In the genomic region with DNA sequence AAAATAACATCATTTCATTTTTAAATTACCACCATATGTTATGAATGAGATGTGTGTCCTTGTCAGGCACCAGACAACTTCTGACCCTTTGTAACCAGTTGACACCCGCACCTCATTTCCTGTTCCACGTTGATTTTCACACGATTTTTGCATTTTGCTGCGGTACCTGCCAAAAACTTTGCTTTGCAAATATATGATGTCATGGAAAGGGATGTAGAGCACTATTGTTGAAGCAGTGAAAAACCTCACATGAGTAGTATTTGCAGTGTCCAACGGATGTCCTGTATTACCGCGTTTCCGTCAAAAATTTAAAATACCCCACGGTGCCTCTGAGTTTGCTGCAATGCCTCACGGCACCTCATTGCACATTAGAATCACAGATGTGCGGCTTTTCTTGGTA, we compare ENCODE assay signal across 13 cellular contexts.
A peak's percentile ranks its signal among the peaks of the same experiment; 100 is the strongest.
DNase-seq lines count a peak whose midpoint lies in the region; ATAC-seq and TF ChIP-seq lines count a peak whose summit lies in the region.
"Had no signal": no experiment of that assay in that cellular context is flagged by ENCODE, and none has a peak within 500 bp of the region (broad histone marks: within the 10 kb centered on the region; RNA-seq: fewer than 3 reads in every experiment).

No MANE protein-coding gene starts in this region.

- no peaks in the 10 kb centered on the region for H3K9me3 Mint-ChIP-seq in activated naive CD4-positive, alpha-beta T cell treated with anti-CD3 and anti-CD28 coated beads for 36 hours

- intact Hi-C loops in activated naive CD4-positive, alpha-beta T cell treated with anti-CD3 and anti-CD28 coated beads for 36 hours (cut with micrococcal nuclease), result no loop called here

- H3K27ac ChIP-seq in gastroesophageal sphincter, result no peak overlapping the region
- H3K27ac ChIP-seq: right lobe of liver had no signal

- CTCF ChIA-PET in activated naive CD4-positive, alpha-beta T cell treated with anti-CD3 and anti-CD28 coated beads for 36 hours (lab: Charles Lee), result no interaction called here

- no peaks in the 10 kb centered on the region for H3K27me3 Mint-ChIP-seq in activated naive CD4-positive, alpha-beta T cell treated with anti-CD3 and anti-CD28 coated beads for 36 hours (ENCODE audit: low read depth)

- ATAC-seq in GM18505 (IDR thresholded peaks at IDR 0.05; ENCODE audit: unreplicated experiment) (peak; percentile 59), GM21390 (IDR thresholded peaks at IDR 0.05; ENCODE audit: unreplicated experiment) (peak; percentile 83), HG03139 (IDR thresholded peaks at IDR 0.05; ENCODE audit: unreplicated experiment) (peak; percentile 80), gastroesophageal sphincter (peak; percentile 65)

- TF ChIP-seq EP300 in gastroesophageal sphincter (IDR thresholded peaks at IDR 0.05), result no peak

- H3K4me3 ChIP-seq in gastroesophageal sphincter, result no peak overlapping the region
- H3K4me3 ChIP-seq: right lobe of liver had no signal

- no peaks in the 10 kb centered on the region for H3K9me3 ChIP-seq in gastroesophageal sphincter
- H3K9me3 ChIP-seq: right lobe of liver had no signal

- H3K27me3 ChIP-seq in gastroesophageal sphincter, result no peaks in the 10 kb centered on the region
- H3K27me3 ChIP-seq: right lobe of liver had no signal

- H3K36me3 Mint-ChIP-seq in activated naive CD4-positive, alpha-beta T cell treated with anti-CD3 and anti-CD28 coated beads for 36 hours (ENCODE audit: low read depth), result peaks cover 46% of the 10 kb centered on the region

- H3K4me1 Mint-ChIP-seq in activated naive CD4-positive, alpha-beta T cell treated with anti-CD3 and anti-CD28 coated beads for 36 hours (ENCODE audit: low read depth), result no peaks in the 10 kb centered on the region

- TF ChIP-seq POLR2A in GM18505 (IDR thresholded peaks at IDR 0.05; ENCODE audit: borderline replicate concordance, extremely low read depth, insufficient read depth, insufficient read length) (no peak), gastroesophageal sphincter (IDR thresholded peaks at IDR 0.05) (no peak)

- WGBS in gastroesophageal sphincter (ENCODE audit: low coverage in 1 of 2), 2 donors, result 76 to 79% methylated on average over 11 of the region's 11 CpGs

- no peak overlapping the region for H3K27ac Mint-ChIP-seq in activated naive CD4-positive, alpha-beta T cell treated with anti-CD3 and anti-CD28 coated beads for 36 hours

- H3K36me3 ChIP-seq in gastroesophageal sphincter, result no peaks in the 10 kb centered on the region
- H3K36me3 ChIP-seq: right lobe of liver had no signal

- TF ChIP-seq CTCF in gastroesophageal sphincter (IDR thresholded peaks at IDR 0.05), result no peak

- H3K4me1 ChIP-seq in gastroesophageal sphincter, result peaks cover 0 to 10% (median 0%) of the 10 kb centered on the region in 3 donors
- H3K4me1 ChIP-seq: right lobe of liver had no signal

- no peak overlapping the region for H3K4me3 Mint-ChIP-seq in activated naive CD4-positive, alpha-beta T cell treated with anti-CD3 and anti-CD28 coated beads for 36 hours

- DNase-seq in NOMO-1 (lab: John Stamatoyannopoulos, UW; ENCODE audit: unreplicated experiment in 2 of 2), result no peak
- no peak for DNase-seq in SKM-1 treated with dmso at 0.1 percent for 144 hours (lab: John Stamatoyannopoulos, UW; ENCODE audit: unreplicated experiment)
- no peak for DNase-seq in activated naive CD4-positive, alpha-beta T cell treated with anti-CD3 and anti-CD28 coated beads for 36 hours
- DNase-seq in activated T-cell treated with anti-CD3 and anti-CD28 coated beads for 4 hours, result no peak
- DNase-seq: activated CD4-positive, alpha-beta T cell treated with anti-CD3 and anti-CD28 coated beads, Interleukin-2, amount 50 U/mL, for 4 hours; amniotic stem cell; C1 segment of cervical spinal cord; NCI-H2107; right lobe of liver had no signal
